In the genomic region with DNA sequence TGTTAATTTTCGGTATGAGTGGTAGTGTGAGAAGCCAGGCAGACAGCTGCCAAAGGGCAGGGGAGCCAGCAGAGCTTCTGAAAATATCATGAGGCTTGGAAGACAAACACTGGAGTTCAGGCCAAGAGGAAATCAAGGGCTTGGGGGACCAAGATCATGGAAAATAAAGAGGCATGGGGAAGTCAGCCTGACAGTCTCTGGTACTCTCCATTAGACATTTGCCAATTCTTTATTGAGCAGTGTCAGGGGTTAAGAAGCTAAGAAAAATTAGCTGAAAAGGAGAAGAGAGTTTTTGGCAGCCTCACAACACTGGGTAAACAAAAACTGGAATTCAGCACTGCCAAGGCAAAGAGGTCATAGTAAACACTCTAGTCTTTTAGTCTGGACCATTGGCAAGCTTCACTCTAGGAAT, we compare ENCODE assay signal across 1 cellular context.
TF ChIP-seq lines count a peak whose summit lies in the region.

No MANE protein-coding gene starts in this region.

TF ChIP-seq in IMR-90, 13 proteins besides CTCF, POLR2A, EP300 and RAD21 (continued from another document):
- TF ChIP-seq, protein P1, sequence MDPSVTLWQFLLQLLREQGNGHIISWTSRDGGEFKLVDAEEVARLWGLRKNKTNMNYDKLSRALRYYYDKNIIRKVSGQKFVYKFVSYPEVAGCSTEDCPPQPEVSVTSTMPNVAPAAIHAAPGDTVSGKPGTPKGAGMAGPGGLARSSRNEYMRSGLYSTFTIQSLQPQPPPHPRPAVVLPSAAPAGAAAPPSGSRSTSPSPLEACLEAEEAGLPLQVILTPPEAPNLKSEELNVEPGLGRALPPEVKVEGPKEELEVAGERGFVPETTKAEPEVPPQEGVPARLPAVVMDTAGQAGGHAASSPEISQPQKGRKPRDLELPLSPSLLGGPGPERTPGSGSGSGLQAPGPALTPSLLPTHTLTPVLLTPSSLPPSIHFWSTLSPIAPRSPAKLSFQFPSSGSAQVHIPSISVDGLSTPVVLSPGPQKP (IDR thresholded peaks at IDR 0.05; ENCODE audit: borderline replicate concordance, low read depth, low read length) = no peak
- no peak for TF ChIP-seq MAZ (IDR thresholded peaks at IDR 0.05; ENCODE audit: borderline replicate concordance, low read depth, low read length)
- no peak for TF ChIP-seq MAFK (IDR thresholded peaks at IDR 0.05; ENCODE audit: low read depth, low read length)
- TF ChIP-seq MXI1 (IDR thresholded peaks at IDR 0.05; ENCODE audit: borderline replicate concordance, low read depth, low read length) = no peak
- TF ChIP-seq, protein P2, sequence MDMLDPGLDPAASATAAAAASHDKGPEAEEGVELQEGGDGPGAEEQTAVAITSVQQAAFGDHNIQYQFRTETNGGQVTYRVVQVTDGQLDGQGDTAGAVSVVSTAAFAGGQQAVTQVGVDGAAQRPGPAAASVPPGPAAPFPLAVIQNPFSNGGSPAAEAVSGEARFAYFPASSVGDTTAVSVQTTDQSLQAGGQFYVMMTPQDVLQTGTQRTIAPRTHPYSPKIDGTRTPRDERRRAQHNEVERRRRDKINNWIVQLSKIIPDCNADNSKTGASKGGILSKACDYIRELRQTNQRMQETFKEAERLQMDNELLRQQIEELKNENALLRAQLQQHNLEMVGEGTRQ (IDR thresholded peaks at IDR 0.05; ENCODE audit: low read depth, low read length) = no peak
- TF ChIP-seq NFE2L2 (IDR thresholded peaks at IDR 0.05; ENCODE audit: low read depth, low read length) = no peak
